8 cellular contexts compared by ENCODE assay signal in the genomic region with DNA sequence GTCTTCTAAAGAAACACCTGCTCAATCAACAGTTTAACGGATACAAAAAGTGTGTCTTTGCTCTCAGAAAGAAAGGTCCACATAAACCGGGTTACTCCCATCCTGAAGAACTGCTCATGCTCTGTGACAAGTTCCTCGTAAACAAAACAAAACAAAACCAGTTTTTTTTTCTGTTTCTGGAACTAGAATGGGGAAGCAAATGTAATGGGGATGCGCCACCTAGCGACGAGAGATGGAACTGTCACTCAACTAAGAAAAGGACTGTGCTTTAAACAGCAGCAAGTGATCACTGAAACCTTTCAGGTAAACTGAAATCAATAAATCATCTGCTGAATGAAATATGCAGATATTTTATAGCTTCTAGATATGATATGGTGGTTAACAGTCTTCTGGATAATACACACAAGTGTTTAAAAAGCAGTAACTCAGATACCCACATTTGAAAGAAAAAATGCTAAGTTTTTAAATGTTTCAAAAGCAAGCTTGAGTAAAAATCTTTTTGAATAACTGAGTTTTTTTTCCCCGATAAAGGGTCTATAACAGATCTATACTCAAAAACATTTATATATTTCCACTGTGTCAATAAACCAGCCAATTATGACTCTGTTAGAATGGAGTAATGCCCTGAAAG. TPM values are rescaled to one million over a fixed set of nuclear protein-coding genes. Genes with fewer than 3 reads are reported as not detected.
DNase-seq lines count a peak whose midpoint lies in the region; ATAC-seq, FAIRE-seq and TF ChIP-seq lines count a peak whose summit lies in the region.

No MANE protein-coding gene starts in this region.

- dilution Hi-C loops in mammary epithelial cell (cut with HindIII; ENCODE audit: low sequenced_read_pairs): no loop called here

- ATAC-seq in GM21723 (IDR thresholded peaks at IDR 0.05; ENCODE audit: unreplicated experiment) (peak; percentile 75), HG03565 (IDR thresholded peaks at IDR 0.05; ENCODE audit: unreplicated experiment) (no peak)

- FAIRE-seq in islet of Langerhans (lab: Jason Lieb, UNC): peak; percentile 98

- DNase-seq in D341Med (ENCODE audit: low spot score): peak; percentile 56
- peak; percentile 11 for DNase-seq in NCI-H1436 (lab: John Stamatoyannopoulos, UW)
- peak; percentile 44 for DNase-seq in mammary epithelial cell
- DNase-seq in stimulated activated CD4-positive, alpha-beta T cell treated with anti-CD3 and anti-CD28 coated beads, Interleukin-15, amount 100 ng/mL, for 1 hour (ENCODE audit: low read depth in 1 of 2, low spot score in 1 of 2): peak; percentile 36 to 45

- H3K27me3 ChIP-seq in mammary epithelial cell (ENCODE audit: insufficient read depth, low read length): no peaks in the 10 kb centered on the region

- H3K9me3 ChIP-seq in mammary epithelial cell (replicated peaks; ENCODE audit: insufficient read depth, low read length): no peaks in the 10 kb centered on the region

- CTCF ChIA-PET in mammary epithelial cell (lab: Charles Lee; ENCODE audit: low non-redundant PET): interaction anchor here (0.6 kb wide), 3 partner anchors 158 to 486 kb away, joined by 3 to 6 read pairs (median 5); no protein-coding TSS in a partner anchor

- no peak overlapping the region for H3K4me2 ChIP-seq in mammary epithelial cell (ENCODE audit: insufficient read depth, low read depth, low read length)

- H4K20me1 ChIP-seq in mammary epithelial cell (ENCODE audit: insufficient read depth, low read length): no peaks in the 10 kb centered on the region

- no peak overlapping the region for H3K27ac ChIP-seq in mammary epithelial cell (ENCODE audit: insufficient read depth, low read depth, low read length)

- H3K4me3 ChIP-seq in WI38 (ENCODE audit: low read depth, low read length) (no peak overlapping the region), mammary epithelial cell (replicated peaks in 1 of 3; ENCODE audit: insufficient read depth in 1 of 3, low read depth in 2 of 3, low read length in 3 of 3) (no peak overlapping the region)

- intact Hi-C loops in mammary epithelial cell (cut with micrococcal nuclease): loop anchor here (1.0 to 10.0 kb wide), 6 partner anchors 100 to 624 kb away; no protein-coding TSS in a partner anchor

- in situ Hi-C loops in mammary epithelial cell (cut with MboI; ENCODE audit: low sequenced_read_pairs in 2 of 2): loop anchor here in 1 of 2 donors (5.0 kb wide), 1 partner anchor 354 kb away; no protein-coding TSS in a partner anchor

- H2AFZ ChIP-seq in mammary epithelial cell (ENCODE audit: low read depth, low read length): no peak overlapping the region

- BruUV-seq in mammary epithelial cell (replicated peaks; lab: Mats Ljungman, UMichigan): no TSS peak

- WGBS in mammary epithelial cell (ENCODE audit: low coverage, missing lambda C conversion rate): 27% methylated on average over 7 of the region's 7 CpGs

- peak; percentile 81 for TF ChIP-seq CTCF in WI38 (IDR thresholded peaks at IDR 0.05; ENCODE audit: low read depth, low read length)
- peak; percentile 88 to 95 for TF ChIP-seq CTCF in mammary epithelial cell (conservative IDR thresholded peaks at IDR 0.05 in 1 of 2, IDR thresholded peaks at IDR 0.05 in 1 of 2; ENCODE audit: extremely low read depth in 1 of 2, insufficient read depth in 1 of 2, low read depth in 1 of 2, low read length in 2 of 2)

- H3K4me1 ChIP-seq in mammary epithelial cell (ENCODE audit: insufficient read depth, low read length): peaks cover 12% of the 10 kb centered on the region

- H3K79me2 ChIP-seq in mammary epithelial cell (ENCODE audit: insufficient read depth, low read length): peaks cover 2% of the 10 kb centered on the region

- H3K36me3 ChIP-seq in mammary epithelial cell (ENCODE audit: insufficient read depth, low read length): peaks cover 16% of the 10 kb centered on the region

- H3K9ac ChIP-seq in mammary epithelial cell (ENCODE audit: insufficient read depth, low read length): no peak overlapping the region

RNA-seq across cellular contexts. Expression of gene TM2D3, which starts 10.9 kb away (rescaled TPM):
- 10 to 100 TPM; 27.7 to 36.0 TPM for total RNA-seq in mammary epithelial cell
- 36.2 TPM for polyA plus RNA-seq in mammary epithelial cell
- 53.7 TPM for polyA minus RNA-seq in mammary epithelial cell
